In the genomic region with DNA sequence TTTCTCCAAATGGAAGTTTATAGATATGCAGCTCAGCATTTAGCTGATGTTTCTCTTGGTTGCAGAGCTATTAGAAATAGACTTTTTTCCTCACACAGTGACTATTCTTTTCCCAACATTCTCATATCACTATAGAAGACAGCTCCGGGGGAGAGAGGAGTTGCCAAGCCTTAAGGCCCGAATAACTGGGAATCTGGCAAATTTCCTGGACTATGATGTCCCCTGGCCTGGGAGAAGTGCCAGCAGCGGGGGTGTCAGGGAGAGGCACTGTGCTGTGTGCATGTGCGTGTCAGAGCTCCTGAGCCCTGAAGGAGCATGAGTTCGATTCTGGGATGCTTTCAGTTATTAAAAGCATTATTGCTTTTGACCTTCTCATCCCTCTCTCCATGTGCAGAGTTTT, we compare ENCODE assay signal across 9 cellular contexts.
DNase-seq lines count a peak whose midpoint lies in the region; ATAC-seq and TF ChIP-seq lines count a peak whose summit lies in the region.
"Had no signal": no experiment of that assay in that cellular context is flagged by ENCODE, and none has a peak within 500 bp of the region (broad histone marks: within the 10 kb centered on the region; RNA-seq: fewer than 3 reads in every experiment).

No MANE protein-coding gene starts in this region.

- peak; percentile 34 for DNase-seq in Calu3
- peak; percentile 92 for DNase-seq in RPMI7951 (ENCODE audit: low read depth)
- peak in 9 of 10 donors; percentile 32 to 87 (median 45) for DNase-seq in posterior cingulate gyrus
- DNase-seq in NOMO-1 (lab: John Stamatoyannopoulos, UW; ENCODE audit: unreplicated experiment in 2 of 2), result no peak
- no peak for DNase-seq in naive thymus-derived CD4-positive, alpha-beta T cell
- DNase-seq in erythroblast (lab: John Stamatoyannopoulos, UW), result no peak

- no peaks in the 10 kb centered on the region for H3K9me3 ChIP-seq in gastroesophageal sphincter
- no peaks in the 10 kb centered on the region for H3K9me3 ChIP-seq in naive thymus-derived CD4-positive, alpha-beta T cell (ENCODE audit: control insufficient read depth in 2 of 3, low read length in 3 of 3)

- TF ChIP-seq CTCF in Calu3 (IDR thresholded peaks at IDR 0.05; ENCODE audit: unreplicated experiment) (no peak), gastroesophageal sphincter (IDR thresholded peaks at IDR 0.05) (no peak)

- H3K4me3 ChIP-seq in gastroesophageal sphincter, result no peak overlapping the region
- H3K4me3 ChIP-seq in naive thymus-derived CD4-positive, alpha-beta T cell (ENCODE audit: low read length), result no peak overlapping the region

- ATAC-seq in gastroesophageal sphincter, result no peak
- ATAC-seq in naive thymus-derived CD4-positive, alpha-beta T cell, result no peak
- ATAC-seq in GM18520 (IDR thresholded peaks at IDR 0.05; ENCODE audit: unreplicated experiment), result no peak
- ATAC-seq: activated T-helper 17 cell treated with anti-CD3 and anti-CD28 coated beads, Interleukin-2, amount 50 U/mL, for 72 hours had no signal

- no peaks in the 10 kb centered on the region for H3K9me3 Mint-ChIP-seq in Calu3 (ENCODE audit: low read depth, unreplicated experiment)
- H3K9me3 Mint-ChIP-seq in naive thymus-derived CD4-positive, alpha-beta T cell, result no peaks in the 10 kb centered on the region
- H3K9me3 Mint-ChIP-seq: activated T-helper 17 cell treated with anti-CD3 and anti-CD28 coated beads, Interleukin-2, amount 50 U/mL, for 72 hours had no signal

- peak overlapping the region; percentile 92 for H3K27ac Mint-ChIP-seq in Calu3 (ENCODE audit: unreplicated experiment)
- H3K27ac Mint-ChIP-seq in naive thymus-derived CD4-positive, alpha-beta T cell, result no peak overlapping the region
- H3K27ac Mint-ChIP-seq: activated T-helper 17 cell treated with anti-CD3 and anti-CD28 coated beads, Interleukin-2, amount 50 U/mL, for 72 hours had no signal

- peaks cover 85% of the 10 kb centered on the region for H3K4me1 Mint-ChIP-seq in Calu3 (ENCODE audit: low read depth, unreplicated experiment)
- H3K4me1 Mint-ChIP-seq in naive thymus-derived CD4-positive, alpha-beta T cell, result peaks cover 10 to 26% (median 19%) of the 10 kb centered on the region in 7 donors

- BruUV-seq in Calu3 (replicated peaks; lab: Mats Ljungman, UMichigan), result no TSS peak

- TF ChIP-seq EP300 in gastroesophageal sphincter (IDR thresholded peaks at IDR 0.05), result no peak

- peak overlapping the region; percentile 47 to 74 (median 70) for H3K27ac ChIP-seq in gastroesophageal sphincter
- H3K27ac ChIP-seq in naive thymus-derived CD4-positive, alpha-beta T cell (ENCODE audit: low read depth, low read length), result no peak overlapping the region

- intact Hi-C loops in Calu3 (cut with micrococcal nuclease; ENCODE audit: unreplicated experiment) (no loop called here), posterior cingulate gyrus (cut with DNase I) (no loop called here)
- intact Hi-C loops in naive thymus-derived CD4-positive, alpha-beta T cell (cut with micrococcal nuclease), result no loop called here

- peaks cover 7 to 78% (median 28%) of the 10 kb centered on the region in 3 donors for H3K4me1 ChIP-seq in gastroesophageal sphincter
- H3K4me1 ChIP-seq in naive thymus-derived CD4-positive, alpha-beta T cell (ENCODE audit: control insufficient read depth in 2 of 2, insufficient read depth in 2 of 2, low read length in 2 of 2), result peaks cover 0 to 12% of the 10 kb centered on the region in 2 donors

- H3K27me3 ChIP-seq in gastroesophageal sphincter, result no peaks in the 10 kb centered on the region
- H3K27me3 ChIP-seq in naive thymus-derived CD4-positive, alpha-beta T cell (ENCODE audit: control insufficient read depth in 2 of 2, insufficient read depth in 2 of 2, low read length in 2 of 2), result no peaks in the 10 kb centered on the region

- H3K36me3 Mint-ChIP-seq in Calu3 (ENCODE audit: insufficient read depth, unreplicated experiment), result peaks cover 17% of the 10 kb centered on the region
- H3K36me3 Mint-ChIP-seq in naive thymus-derived CD4-positive, alpha-beta T cell, result peaks cover 0 to 3% (median 0%) of the 10 kb centered on the region in 5 donors

- H3K4me3 Mint-ChIP-seq in Calu3 (ENCODE audit: low read depth, unreplicated experiment), result peak overlapping the region; percentile 50
- peak overlapping the region in 1 of 10 donors; percentile 39 for H3K4me3 Mint-ChIP-seq in naive thymus-derived CD4-positive, alpha-beta T cell
- H3K4me3 Mint-ChIP-seq: activated T-helper 17 cell treated with anti-CD3 and anti-CD28 coated beads, Interleukin-2, amount 50 U/mL, for 72 hours had no signal

- 2% methylated on average over 5 of the region's 5 CpGs; no CpG with 5 or more reads in 1 of the 2 donors for WGBS in gastroesophageal sphincter (ENCODE audit: low coverage in 1 of 2), 2 donors

- CTCF ChIA-PET in Calu3 (lab: Charles Lee), result interaction anchor here (0.9 to 2.3 kb wide), 4 partner anchors 17 to 31 kb away, joined by 3 to 7 read pairs (median 4); no protein-coding TSS in a partner anchor
- CTCF ChIA-PET in naive thymus-derived CD4-positive, alpha-beta T cell (lab: Charles Lee), result interaction anchor here (0.5 kb wide), 1 partner anchor 841 kb away, joined by 3 read pairs; no protein-coding TSS in a partner anchor

- no peak for TF ChIP-seq POLR2A in gastroesophageal sphincter (IDR thresholded peaks at IDR 0.05)
- TF ChIP-seq POLR2A in erythroblast (IDR thresholded peaks at IDR 0.05; ENCODE audit: low read length), result no peak

- no peaks in the 10 kb centered on the region for H3K27me3 Mint-ChIP-seq in Calu3 (ENCODE audit: unreplicated experiment)
- H3K27me3 Mint-ChIP-seq in naive thymus-derived CD4-positive, alpha-beta T cell, result peaks cover 0 to 2% (median 0%) of the 10 kb centered on the region in 5 donors
- H3K27me3 Mint-ChIP-seq: activated T-helper 17 cell treated with anti-CD3 and anti-CD28 coated beads, Interleukin-2, amount 50 U/mL, for 72 hours had no signal

- POLR2A ChIA-PET in naive thymus-derived CD4-positive, alpha-beta T cell (lab: Charles Lee), result no interaction called here

- no peaks in the 10 kb centered on the region for H3K36me3 ChIP-seq in gastroesophageal sphincter
- no peaks in the 10 kb centered on the region for H3K36me3 ChIP-seq in naive thymus-derived CD4-positive, alpha-beta T cell (ENCODE audit: control insufficient read depth in 2 of 3, insufficient read depth in 3 of 3, low read length in 3 of 3)

Comparison
In these comparisons a context has a peak if more than half of its experiments do, and no peak if none do; other contexts are left out.
1. DNase-seq: peak in Calu3 (single experiment), RPMI7951 (single experiment) and posterior cingulate gyrus (9 of 10); none in NOMO-1 (0 of 2), naive thymus-derived CD4-positive, alpha-beta T cell (0 of 9) and erythroblast (0 of 2).